In genomic region chr20:37920679-37921322, GRCh38 we compare ENCODE assay signal across 2 cellular contexts.
TF ChIP-seq lines count a peak whose summit lies in the region.

No MANE protein-coding gene starts in this region.

TF ChIP-seq in SK-N-SH, 30 proteins besides CTCF, POLR2A, EP300 and RAD21 (continued from another document):
- TF ChIP-seq REST (IDR thresholded peaks at IDR 0.05; ENCODE audit: low read depth, low read length) (no peak), ELF1 (IDR thresholded peaks at IDR 0.05) (no peak), IRF3 (IDR thresholded peaks at IDR 0.05; ENCODE audit: low read depth, low read length) (no peak), PBX3 (IDR thresholded peaks at IDR 0.05) (no peak), RXRA (IDR thresholded peaks at IDR 0.05; ENCODE audit: borderline replicate concordance, low read depth) (no peak), TCF12 (IDR thresholded peaks at IDR 0.05) (peak; percentile 36; the same call in 1 of the 2 replicates)
- TF ChIP-seq, protein P1, sequence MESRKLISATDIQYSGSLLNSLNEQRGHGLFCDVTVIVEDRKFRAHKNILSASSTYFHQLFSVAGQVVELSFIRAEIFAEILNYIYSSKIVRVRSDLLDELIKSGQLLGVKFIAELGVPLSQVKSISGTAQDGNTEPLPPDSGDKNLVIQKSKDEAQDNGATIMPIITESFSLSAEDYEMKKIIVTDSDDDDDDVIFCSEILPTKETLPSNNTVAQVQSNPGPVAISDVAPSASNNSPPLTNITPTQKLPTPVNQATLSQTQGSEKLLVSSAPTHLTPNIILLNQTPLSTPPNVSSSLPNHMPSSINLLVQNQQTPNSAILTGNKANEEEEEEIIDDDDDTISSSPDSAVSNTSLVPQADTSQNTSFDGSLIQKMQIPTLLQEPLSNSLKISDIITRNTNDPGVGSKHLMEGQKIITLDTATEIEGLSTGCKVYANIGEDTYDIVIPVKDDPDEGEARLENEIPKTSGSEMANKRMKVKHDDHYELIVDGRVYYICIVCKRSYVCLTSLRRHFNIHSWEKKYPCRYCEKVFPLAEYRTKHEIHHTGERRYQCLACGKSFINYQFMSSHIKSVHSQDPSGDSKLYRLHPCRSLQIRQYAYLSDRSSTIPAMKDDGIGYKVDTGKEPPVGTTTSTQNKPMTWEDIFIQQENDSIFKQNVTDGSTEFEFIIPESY (IDR thresholded peaks at IDR 0.05; ENCODE audit: borderline replicate concordance, low read depth): no peak

TF ChIP-seq in SK-N-SH treated with all-trans-retinoic acid at 6 μM for 48 hours, 23 proteins besides CTCF, POLR2A, EP300 and RAD21 (continued from another document):
- TF ChIP-seq POU6F1 (CRISPR knock-in tag; IDR thresholded peaks at IDR 0.05; ENCODE audit: borderline replicate concordance, low read depth): no peak
- no peak for TF ChIP-seq ARNTL (CRISPR knock-in tag; IDR thresholded peaks at IDR 0.05; ENCODE audit: borderline replicate concordance, low read depth)
- TF ChIP-seq RARB (CRISPR knock-in tag; IDR thresholded peaks at IDR 0.05): no peak
- no peak for TF ChIP-seq CSRNP3 (CRISPR knock-in tag; IDR thresholded peaks at IDR 0.05)
- TF ChIP-seq SNAI2 (CRISPR knock-in tag; IDR thresholded peaks at IDR 0.05): no peak
- TF ChIP-seq ISL1 (CRISPR knock-in tag; IDR thresholded peaks at IDR 0.05): no peak
- no peak for TF ChIP-seq BACH2 (CRISPR knock-in tag; IDR thresholded peaks at IDR 0.05; ENCODE audit: borderline replicate concordance)
- TF ChIP-seq ZNF8 (CRISPR knock-in tag; IDR thresholded peaks at IDR 0.05): no peak
- no peak for TF ChIP-seq TOX (CRISPR knock-in tag; IDR thresholded peaks at IDR 0.05; ENCODE audit: borderline replicate concordance)
- no peak for TF ChIP-seq ZC3H10 (CRISPR knock-in tag; IDR thresholded peaks at IDR 0.05)
- TF ChIP-seq, protein P2, sequence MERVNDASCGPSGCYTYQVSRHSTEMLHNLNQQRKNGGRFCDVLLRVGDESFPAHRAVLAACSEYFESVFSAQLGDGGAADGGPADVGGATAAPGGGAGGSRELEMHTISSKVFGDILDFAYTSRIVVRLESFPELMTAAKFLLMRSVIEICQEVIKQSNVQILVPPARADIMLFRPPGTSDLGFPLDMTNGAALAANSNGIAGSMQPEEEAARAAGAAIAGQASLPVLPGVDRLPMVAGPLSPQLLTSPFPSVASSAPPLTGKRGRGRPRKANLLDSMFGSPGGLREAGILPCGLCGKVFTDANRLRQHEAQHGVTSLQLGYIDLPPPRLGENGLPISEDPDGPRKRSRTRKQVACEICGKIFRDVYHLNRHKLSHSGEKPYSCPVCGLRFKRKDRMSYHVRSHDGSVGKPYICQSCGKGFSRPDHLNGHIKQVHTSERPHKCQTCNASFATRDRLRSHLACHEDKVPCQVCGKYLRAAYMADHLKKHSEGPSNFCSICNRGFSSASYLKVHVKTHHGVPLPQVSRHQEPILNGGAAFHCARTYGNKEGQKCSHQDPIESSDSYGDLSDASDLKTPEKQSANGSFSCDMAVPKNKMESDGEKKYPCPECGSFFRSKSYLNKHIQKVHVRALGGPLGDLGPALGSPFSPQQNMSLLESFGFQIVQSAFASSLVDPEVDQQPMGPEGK (CRISPR knock-in tag; IDR thresholded peaks at IDR 0.05; ENCODE audit: borderline replicate concordance): no peak
- TF ChIP-seq CSDC2 (CRISPR knock-in tag; IDR thresholded peaks at IDR 0.05): no peak
- no peak for TF ChIP-seq CREB5 (CRISPR knock-in tag; IDR thresholded peaks at IDR 0.05; ENCODE audit: low read depth)
- TF ChIP-seq ZFP30 (CRISPR knock-in tag; IDR thresholded peaks at IDR 0.05): no peak
- TF ChIP-seq GLIS3 (CRISPR knock-in tag; IDR thresholded peaks at IDR 0.05): no peak
- no peak for TF ChIP-seq ZNF565 (CRISPR knock-in tag; conservative IDR thresholded peaks at IDR 0.05; ENCODE audit: low read depth)
- TF ChIP-seq OSR1 (CRISPR knock-in tag; IDR thresholded peaks at IDR 0.05): no peak
- no peak for TF ChIP-seq ESRRG (CRISPR knock-in tag; IDR thresholded peaks at IDR 0.05)
